ENCODE assay signal across 25 cellular contexts in genomic region chr10:88922041-88922440, GRCh38.
"Had no signal": no experiment of that assay in that cellular context is flagged by ENCODE, and none has a peak within 500 bp of the region (broad histone marks: within the 10 kb centered on the region; RNA-seq: fewer than 3 reads in every experiment).

No MANE protein-coding gene starts in this region.

- H3K9ac ChIP-seq: neural progenitor cell, parathyroid adenoma had no signal

- H3K4me1 ChIP-seq: foreskin keratinocyte, neural progenitor cell, parathyroid adenoma, testis had no signal

- H2AFZ ChIP-seq: hepatocyte, neural progenitor cell, parathyroid adenoma had no signal

- DNase-seq: cortex of kidney; foreskin keratinocyte; heart left ventricle; kidney; mesenchymal stem cell; mucosa of descending colon; naive B cell; sigmoid colon; spleen; stimulated activated CD4-positive, alpha-beta T cell treated with anti-CD3 and anti-CD28 coated beads, Interleukin-4, amount 100 ng/mL, for 4 hours; stimulated activated naive CD8-positive, alpha-beta T cell treated with anti-CD3 and anti-CD28 coated beads, Interleukin-15, Interleukin-2, amounts not matched to agents 100 U/mL and 50 U/mL, for 24 hours; substantia nigra; testis; tibial artery had no signal

- H3K4me3 Mint-ChIP-seq: mesothelial cell of epicardium; naive B cell; natural killer cell treated with Interleukin-12 subunit alpha and Interleukin-12 subunit beta and Interleukin-15 and Interleukin-18, amount 100 ng/mL, for 72 hours; neural progenitor cell; stimulated activated memory B cell treated with anti-CD40 and anti-IgM and Interleukin-4, amounts not matched to agents 10 μg/mL and 1 μg/mL and 100 μg/mL, for 72 hours; type B pancreatic cell had no signal

- H3K4me3 ChIP-seq: gastroesophageal sphincter, heart left ventricle, hepatocyte, lung, mucosa of descending colon, neural progenitor cell, sigmoid colon, skin epidermis, spleen, testis, tibial artery had no signal

- H3K27me3 ChIP-seq: foreskin keratinocyte, gastroesophageal sphincter, heart left ventricle, hepatocyte, neural progenitor cell, sigmoid colon, spleen, testis, tibial artery had no signal

- H3K27me3 Mint-ChIP-seq: naive B cell; natural killer cell treated with Interleukin-12 subunit alpha and Interleukin-12 subunit beta and Interleukin-15 and Interleukin-18, amount 100 ng/mL, for 72 hours; progenitor cell of endocrine pancreas; stimulated activated memory B cell treated with anti-CD40 and anti-IgM and Interleukin-4, amounts not matched to agents 10 μg/mL and 1 μg/mL and 100 μg/mL, for 72 hours; type B pancreatic cell had no signal

- H3K27ac Mint-ChIP-seq: mesothelial cell of epicardium; naive B cell; natural killer cell treated with Interleukin-12 subunit alpha and Interleukin-12 subunit beta and Interleukin-15 and Interleukin-18, amount 100 ng/mL, for 72 hours; neural progenitor cell; progenitor cell of endocrine pancreas; stimulated activated memory B cell treated with anti-CD40 and anti-IgM and Interleukin-4, amounts not matched to agents 10 μg/mL and 1 μg/mL and 100 μg/mL, for 72 hours; type B pancreatic cell had no signal

- H3K79me2 ChIP-seq: hepatocyte, parathyroid adenoma had no signal

- H3K36me3 Mint-ChIP-seq: mesothelial cell of epicardium, neural progenitor cell, type B pancreatic cell had no signal

- H3K9me3 ChIP-seq: gastroesophageal sphincter, heart left ventricle, mucosa of descending colon, sigmoid colon, spleen, testis, tibial artery had no signal

- H3K4me1 Mint-ChIP-seq: naive B cell; stimulated activated memory B cell treated with anti-CD40 and anti-IgM and Interleukin-4, amounts not matched to agents 10 μg/mL and 1 μg/mL and 100 μg/mL, for 72 hours had no signal

- H3K27ac ChIP-seq: foreskin keratinocyte, heart left ventricle, hepatocyte, neural progenitor cell, parathyroid adenoma, spleen, testis, tibial artery had no signal

- H3K4me2 ChIP-seq: hepatocyte, neural progenitor cell had no signal

- H3K36me3 ChIP-seq: gastroesophageal sphincter, neural progenitor cell, sigmoid colon had no signal

- H3K9me3 Mint-ChIP-seq: mesothelial cell of epicardium; naive B cell; natural killer cell treated with Interleukin-12 subunit alpha and Interleukin-12 subunit beta and Interleukin-15 and Interleukin-18, amount 100 ng/mL, for 72 hours; neural progenitor cell; stimulated activated memory B cell treated with anti-CD40 and anti-IgM and Interleukin-4, amounts not matched to agents 10 μg/mL and 1 μg/mL and 100 μg/mL, for 72 hours; type B pancreatic cell had no signal
